In genomic region chr12:60205500-60205899, GRCh38 we compare ENCODE assay signal across 13 cellular contexts.
DNase-seq lines count a peak whose midpoint lies in the region; ATAC-seq, FAIRE-seq and TF ChIP-seq lines count a peak whose summit lies in the region.
"Had no signal": no experiment of that assay in that cellular context is flagged by ENCODE, and none has a peak within 500 bp of the region (broad histone marks: within the 10 kb centered on the region; RNA-seq: fewer than 3 reads in every experiment).

No MANE protein-coding gene starts in this region.

- CTCF ChIA-PET in K562 (lab: Yijun Ruan, JAX; ENCODE audit: low intra/inter-chr PET ratio), result no interaction called here

- peak; percentile 72 for DNase-seq in DMS 273 (lab: John Stamatoyannopoulos, UW; ENCODE audit: unreplicated experiment)
- peak in 1 of 4 experiments; percentile 17 for DNase-seq in K562 (ENCODE audit: extremely low read depth in 1 of 4, low spot score in 3 of 4)
- DNase-seq in kidney tubule cell (ENCODE audit: low spot score), result peak; percentile 75
- DNase-seq in NCI-H510A (lab: John Stamatoyannopoulos, UW), result no peak
- no peak for DNase-seq in NCI-H1436 (lab: John Stamatoyannopoulos, UW)
- no peak for DNase-seq in heart right ventricle
- DNase-seq: CD4-positive, alpha-beta memory T cell; effector CD8-positive, alpha-beta T cell; hypothalamus; midbrain had no signal

- H3K4me1 ChIP-seq in K562 (replicated peaks in 1 of 2; ENCODE audit: control insufficient read depth in 2 of 2, insufficient read depth in 2 of 2, low read length in 2 of 2), result peaks cover 0 to 3% of the 10 kb centered on the region in 2 experiments; a peak in 1 of 5 replicates
- H3K4me1 ChIP-seq in heart right ventricle, result no peaks in the 10 kb centered on the region
- H3K4me1 ChIP-seq: adrenal gland had no signal

- TF ChIP-seq RAD21 in Ishikawa (IDR thresholded peaks at IDR 0.05; ENCODE audit: low read depth) (no peak), K562 (CRISPR knock-in tag; conservative IDR thresholded peaks at IDR 0.05 in 1 of 2, IDR thresholded peaks at IDR 0.05 in 1 of 2) (no peak)

- H3K27me3 ChIP-seq in K562 (ENCODE audit: control insufficient read depth in 2 of 2, insufficient read depth in 2 of 2, low read length in 2 of 2) (no peaks in the 10 kb centered on the region), heart right ventricle (no peaks in the 10 kb centered on the region)
- H3K27me3 ChIP-seq: adrenal gland had no signal

- no peak for TF ChIP-seq CTCF in K562 (IDR thresholded peaks at IDR 0.05 in 2 of 3, conservative IDR thresholded peaks at IDR 0.05 in 1 of 3; ENCODE audit: insufficient read depth in 2 of 3, low read depth in 1 of 3, low read length in 3 of 3)
- no peak for TF ChIP-seq CTCF in heart right ventricle (IDR thresholded peaks at IDR 0.05)

- POLR2A ChIA-PET in K562 (lab: Yijun Ruan, JAX), result no interaction called here

- BruUV-seq in K562 (replicated peaks; lab: Mats Ljungman, UMichigan), result no TSS peak

- H2AFZ ChIP-seq in K562 (ENCODE audit: low read depth, low read length), result peak overlapping the region; percentile 57

- FAIRE-seq in K562 (lab: Jason Lieb, UNC), result no peak

- H3K79me2 ChIP-seq in K562 (ENCODE audit: control insufficient read depth, insufficient read depth, low read length), result no peaks in the 10 kb centered on the region

- H3K27ac ChIP-seq in K562 (ENCODE audit: extremely low read depth, low read depth, low read length), result no peak overlapping the region
- no peak overlapping the region for H3K27ac ChIP-seq in heart right ventricle
- H3K27ac ChIP-seq: adrenal gland had no signal

- TF ChIP-seq EP300 in Ishikawa (IDR thresholded peaks at IDR 0.05; ENCODE audit: borderline replicate concordance) (no peak), K562 (IDR thresholded peaks at IDR 0.05; ENCODE audit: low read length) (no peak)

- no peaks in the 10 kb centered on the region for H3K9me1 ChIP-seq in K562 (ENCODE audit: control insufficient read depth, insufficient read depth, low read length)

- no peaks in the 10 kb centered on the region for H3K9me3 ChIP-seq in K562 (replicated peaks; ENCODE audit: control insufficient read depth, insufficient read depth, low read depth, low read length)
- H3K9me3 ChIP-seq in heart right ventricle, result no peaks in the 10 kb centered on the region
- H3K9me3 ChIP-seq: adrenal gland had no signal

- WGBS in K562 (ENCODE audit: insufficient coverage, low coverage, missing lambda C conversion rate), result 29% methylated on average over 1 of the region's 1 CpG
- 69 to 78% methylated on average over 1 of the region's 1 CpG for WGBS in heart right ventricle, 2 donors

- intact Hi-C loops in K562 (cut with micrococcal nuclease) (loop anchor here (5.0 kb wide), 2 partner anchors 37 to 68 kb away; no protein-coding TSS in a partner anchor), heart right ventricle (cut with DNase I) (no loop called here)

- in situ Hi-C loops in K562 (cut with MboI), result no loop called here

- no peak overlapping the region for H3K4me2 ChIP-seq in K562 (ENCODE audit: insufficient read depth, low read length)

- ATAC-seq in K562 (no peak), HG02571 (IDR thresholded peaks at IDR 0.05; ENCODE audit: unreplicated experiment) (no peak), heart right ventricle (no peak)

- H3K36me3 ChIP-seq in K562 (ENCODE audit: control insufficient read depth, insufficient read depth, low read length) (no peaks in the 10 kb centered on the region), heart right ventricle (no peaks in the 10 kb centered on the region)
- H3K36me3 ChIP-seq: adrenal gland had no signal

- no peaks in the 10 kb centered on the region for H4K20me1 ChIP-seq in K562 (replicated peaks; ENCODE audit: control insufficient read depth, insufficient read depth, low read length)

- no peak overlapping the region for H3K9ac ChIP-seq in K562 (ENCODE audit: insufficient read depth in 1 of 2, low read depth in 2 of 2, low read length in 2 of 2)

- TF ChIP-seq POLR2A in K562 (conservative IDR thresholded peaks at IDR 0.05), result no peak

- no peak overlapping the region for H3K4me3 ChIP-seq in K562
- no peak overlapping the region for H3K4me3 ChIP-seq in heart right ventricle
- H3K4me3 ChIP-seq: adrenal gland had no signal

TF ChIP-seq in Ishikawa, 13 proteins besides CTCF, POLR2A, EP300 and RAD21 (continues in another document):
- TF ChIP-seq YY1 (IDR thresholded peaks at IDR 0.05; ENCODE audit: low read depth) (peak; percentile 66; the same call in 1 of the 2 replicates), FOXM1 (IDR thresholded peaks at IDR 0.05; ENCODE audit: borderline replicate concordance, low read depth) (no peak), NFIC (IDR thresholded peaks at IDR 0.05) (peak; percentile 25; the same call in 1 of the 2 replicates), ZBTB7A (IDR thresholded peaks at IDR 0.05; ENCODE audit: low read depth) (no peak), CREB1 (IDR thresholded peaks at IDR 0.05; ENCODE audit: low read depth) (no peak), TEAD4 (IDR thresholded peaks at IDR 0.05) (peak; percentile 63), EGR1 (IDR thresholded peaks at IDR 0.05) (no peak), MAX (IDR thresholded peaks at IDR 0.05) (no peak; the same call in 1 of the 2 replicates), REST (IDR thresholded peaks at IDR 0.05; ENCODE audit: low read depth) (no peak)

TF ChIP-seq in K562, 482 proteins besides CTCF, POLR2A, EP300 and RAD21:
- TF ChIP-seq MAFK (IDR thresholded peaks at IDR 0.05; ENCODE audit: low read length) (peak; percentile 98), MAFF (IDR thresholded peaks at IDR 0.05; ENCODE audit: low read length) (peak; percentile 98), C11orf30 (IDR thresholded peaks at IDR 0.05; ENCODE audit: low read depth) (peak; percentile 94), NFE2L1 (tag; IDR thresholded peaks at IDR 0.05; ENCODE audit: borderline replicate concordance, low read depth) (peak; percentile 72; the same call in 1 of the 2 replicates), HEY1 (CRISPR knock-in tag; IDR thresholded peaks at IDR 0.05; ENCODE audit: borderline replicate concordance) (no peak), ZNF316 (IDR thresholded peaks at IDR 0.05) (peak; percentile 96), REST (CRISPR knock-in tag; IDR thresholded peaks at IDR 0.05; ENCODE audit: low read depth) (no peak), MAFG (tag; conservative IDR thresholded peaks at IDR 0.05) (peak; percentile 95), BACH1 (tag; IDR thresholded peaks at IDR 0.05) (peak; percentile 75; the same call in 1 of the 2 replicates), MXI1 (IDR thresholded peaks at IDR 0.05; ENCODE audit: low read depth, low read length) (no peak), ZNF79 (CRISPR knock-in tag; IDR thresholded peaks at IDR 0.05; ENCODE audit: low read depth) (no peak), NFE2 (IDR thresholded peaks at IDR 0.05; ENCODE audit: low read depth) (peak; percentile 88)
TF ChIP-seq in K562: peak in this region for 8.

Comparison
In these comparisons a context has a peak if more than half of its experiments do, and no peak if none do; other contexts are left out.
1. DNase-seq: peak in DMS 273 (single experiment) and kidney tubule cell (single experiment); none in NCI-H510A (single experiment), NCI-H1436 (single experiment) and heart right ventricle (0 of 2).